28 cellular contexts compared by ENCODE assay signal in the genomic region with DNA sequence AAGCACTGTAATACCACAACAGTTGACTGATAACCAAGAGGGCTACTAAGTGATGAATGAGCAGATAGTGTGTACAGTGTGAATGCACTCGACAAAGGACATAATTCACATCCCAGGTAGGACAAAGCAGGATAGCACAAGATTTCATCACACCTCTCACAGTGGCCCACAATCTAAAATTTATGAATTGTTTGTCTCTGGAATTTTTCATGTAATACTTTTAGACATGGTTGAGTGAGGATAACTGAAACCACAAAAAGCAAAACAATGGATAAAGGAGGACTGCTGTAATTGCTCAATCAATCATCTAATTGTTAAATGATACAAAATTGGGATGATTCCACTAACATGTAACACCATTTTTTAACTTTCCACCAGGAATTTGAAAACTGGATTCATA.
"Had no signal": no experiment of that assay in that cellular context is flagged by ENCODE, and none has a peak within 500 bp of the region (broad histone marks: within the 10 kb centered on the region; RNA-seq: fewer than 3 reads in every experiment).

No MANE protein-coding gene starts in this region.

- H3K4me3 ChIP-seq: pancreas, prostate gland, right lobe of liver, sigmoid colon, stomach, suprapubic skin, testis, tibial artery, transverse colon, upper lobe of right lung, uterus had no signal

- H3K4me1 ChIP-seq: pancreas, prostate gland, right lobe of liver, sigmoid colon, stomach, suprapubic skin, testis, tibial artery, transverse colon, upper lobe of right lung, uterus had no signal

- H3K9me3 ChIP-seq: neutrophil, pancreas, prostate gland, right lobe of liver, sigmoid colon, stomach, suprapubic skin, testis, tibial artery, transverse colon, upper lobe of right lung, uterus had no signal

- H3K27me3 Mint-ChIP-seq: naive thymus-derived CD8-positive, alpha-beta T cell; natural killer cell treated with Interleukin-12 subunit alpha and Interleukin-12 subunit beta and Interleukin-15 and Interleukin-18, amount 100 ng/mL, for 72 hours; stimulated activated naive B cell treated with anti-CD40 and anti-IgM and Interleukin-4, amounts not matched to agents 10 μg/mL and 1 μg/mL and 100 μg/mL, for 72 hours; stimulated activated naive CD8-positive, alpha-beta T cell treated with anti-CD3 and anti-CD28 coated beads, Interleukin-15, Interleukin-2, amounts not matched to agents 100 ng/mL and 50 ng/mL, for 24 hours; type B pancreatic cell had no signal

- DNase-seq: naive thymus-derived CD8-positive, alpha-beta T cell; nephron progenitor cell; nucleus accumbens; pancreas; right cardiac atrium; right lobe of liver; sigmoid colon; small intestine; stimulated activated CD4-positive, alpha-beta T cell treated with anti-CD3 and anti-CD28 coated beads, Interleukin-15, amount 100 ng/mL, for 24 hours; stimulated activated CD4-positive, alpha-beta T cell treated with anti-CD3 and anti-CD28 coated beads, Interleukin-2, amount 100 ng/mL, for 24 hours; stimulated activated CD4-positive, alpha-beta T cell treated with anti-CD3 and anti-CD28 coated beads, Interleukin-2, amount 100 ng/mL, for 48 hours; stimulated activated CD4-positive, alpha-beta T cell treated with anti-CD3 and anti-CD28 coated beads, Interleukin-4, amount 100 ng/mL, for 24 hours; stimulated activated naive B cell treated with anti-CD40 and anti-IgM and Interleukin-4, amounts not matched to agents 10 μg/mL and 1 μg/mL and 100 μg/mL, for 72 hours; stimulated activated naive CD4-positive, alpha-beta T cell treated with Interleukin-2 at 50 U/mL for 16 hours; stomach; testis; tibial artery; transverse colon; upper lobe of right lung; uterus had no signal

- H3K36me3 Mint-ChIP-seq: naive thymus-derived CD8-positive, alpha-beta T cell; natural killer cell treated with Interleukin-12 subunit alpha and Interleukin-12 subunit beta and Interleukin-15 and Interleukin-18, amount 100 ng/mL, for 72 hours; stimulated activated effector memory CD8-positive, alpha-beta T cell treated with anti-CD3 and anti-CD28 coated beads, Interleukin-12 subunit alpha, Interleukin-12 subunit beta, amount 100 ng/mL, for 72 hours; stimulated activated naive B cell treated with anti-CD40 and anti-IgM and Interleukin-4, amounts not matched to agents 10 μg/mL and 1 μg/mL and 100 μg/mL, for 72 hours; type B pancreatic cell had no signal

- H3K36me3 ChIP-seq: neutrophil, pancreas, prostate gland, right lobe of liver, sigmoid colon, stomach, suprapubic skin, tibial artery, transverse colon, upper lobe of right lung, uterus had no signal

- FAIRE-seq: pancreas, small intestine had no signal

- H3K4me1 Mint-ChIP-seq: naive thymus-derived CD8-positive, alpha-beta T cell; stimulated activated effector memory CD8-positive, alpha-beta T cell treated with anti-CD3 and anti-CD28 coated beads, Interleukin-12 subunit alpha, Interleukin-12 subunit beta, amount 100 ng/mL, for 72 hours had no signal

- H3K9me3 Mint-ChIP-seq: nephron progenitor cell; stimulated activated effector memory CD8-positive, alpha-beta T cell treated with anti-CD3 and anti-CD28 coated beads, Interleukin-12 subunit alpha, Interleukin-12 subunit beta, amount 100 ng/mL, for 72 hours; stimulated activated naive B cell treated with anti-CD40 and anti-IgM and Interleukin-4, amounts not matched to agents 10 μg/mL and 1 μg/mL and 100 μg/mL, for 72 hours; type B pancreatic cell had no signal

- H3K27ac ChIP-seq: neutrophil, pancreas, prostate gland, right lobe of liver, sigmoid colon, stomach, suprapubic skin, testis, tibial artery, transverse colon, upper lobe of right lung, uterus had no signal

- H3K27ac Mint-ChIP-seq: naive thymus-derived CD8-positive, alpha-beta T cell; natural killer cell treated with Interleukin-12 subunit alpha and Interleukin-12 subunit beta and Interleukin-15 and Interleukin-18, amount 100 ng/mL, for 72 hours; stimulated activated effector memory CD8-positive, alpha-beta T cell treated with anti-CD3 and anti-CD28 coated beads, Interleukin-12 subunit alpha, Interleukin-12 subunit beta, amount 100 ng/mL, for 72 hours; stimulated activated naive B cell treated with anti-CD40 and anti-IgM and Interleukin-4, amounts not matched to agents 10 μg/mL and 1 μg/mL and 100 μg/mL, for 72 hours; stimulated activated naive CD8-positive, alpha-beta T cell treated with anti-CD3 and anti-CD28 coated beads, Interleukin-15, Interleukin-2, amounts not matched to agents 100 ng/mL and 50 ng/mL, for 24 hours; type B pancreatic cell had no signal

- H3K4me3 Mint-ChIP-seq: naive thymus-derived CD8-positive, alpha-beta T cell; natural killer cell treated with Interleukin-12 subunit alpha and Interleukin-12 subunit beta and Interleukin-15 and Interleukin-18, amount 100 ng/mL, for 72 hours; nephron progenitor cell; neural crest cell; stimulated activated effector memory CD8-positive, alpha-beta T cell treated with anti-CD3 and anti-CD28 coated beads, Interleukin-12 subunit alpha, Interleukin-12 subunit beta, amount 100 ng/mL, for 72 hours; stimulated activated naive B cell treated with anti-CD40 and anti-IgM and Interleukin-4, amounts not matched to agents 10 μg/mL and 1 μg/mL and 100 μg/mL, for 72 hours; stimulated activated naive CD8-positive, alpha-beta T cell treated with anti-CD3 and anti-CD28 coated beads, Interleukin-15, Interleukin-2, amounts not matched to agents 100 ng/mL and 50 ng/mL, for 24 hours; type B pancreatic cell had no signal

- H3K27me3 ChIP-seq: neutrophil, pancreas, right lobe of liver, sigmoid colon, stomach, suprapubic skin, testis, tibial artery, transverse colon, upper lobe of right lung, uterus had no signal
